In the genomic region with DNA sequence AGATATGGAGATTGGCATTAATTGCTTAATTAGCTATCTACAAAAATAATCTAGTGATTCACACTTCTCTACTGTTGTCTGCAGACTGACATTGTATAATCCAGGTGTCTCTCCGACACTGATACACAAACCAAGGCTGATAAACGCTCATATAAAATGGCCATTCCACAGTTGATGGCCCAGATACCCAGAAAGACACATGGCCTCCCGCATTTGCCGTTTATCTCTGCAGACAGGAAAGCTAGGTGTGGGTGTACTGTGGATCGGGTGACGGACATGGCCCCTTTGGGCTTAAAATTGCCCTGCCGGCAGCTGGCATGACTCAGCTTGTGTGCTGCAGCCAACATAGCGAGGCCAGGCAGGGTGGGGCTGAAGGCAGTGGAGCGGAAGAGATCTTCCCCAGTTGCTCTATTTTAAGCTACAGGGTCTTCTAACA, we compare ENCODE assay signal across 1 cellular context.
TF ChIP-seq lines count a peak whose summit lies in the region.

No MANE protein-coding gene starts in this region.

TF ChIP-seq in HEK293, 187 proteins besides CTCF, POLR2A, EP300 and RAD21 (continued from another document and continues in another):
- TF ChIP-seq BCL6B (tag by site-specific recombination; IDR thresholded peaks at IDR 0.05): no peak
- no peak for TF ChIP-seq SALL2 (tag by site-specific recombination; IDR thresholded peaks at IDR 0.05; ENCODE audit: borderline replicate concordance)
- TF ChIP-seq, protein P1, sequence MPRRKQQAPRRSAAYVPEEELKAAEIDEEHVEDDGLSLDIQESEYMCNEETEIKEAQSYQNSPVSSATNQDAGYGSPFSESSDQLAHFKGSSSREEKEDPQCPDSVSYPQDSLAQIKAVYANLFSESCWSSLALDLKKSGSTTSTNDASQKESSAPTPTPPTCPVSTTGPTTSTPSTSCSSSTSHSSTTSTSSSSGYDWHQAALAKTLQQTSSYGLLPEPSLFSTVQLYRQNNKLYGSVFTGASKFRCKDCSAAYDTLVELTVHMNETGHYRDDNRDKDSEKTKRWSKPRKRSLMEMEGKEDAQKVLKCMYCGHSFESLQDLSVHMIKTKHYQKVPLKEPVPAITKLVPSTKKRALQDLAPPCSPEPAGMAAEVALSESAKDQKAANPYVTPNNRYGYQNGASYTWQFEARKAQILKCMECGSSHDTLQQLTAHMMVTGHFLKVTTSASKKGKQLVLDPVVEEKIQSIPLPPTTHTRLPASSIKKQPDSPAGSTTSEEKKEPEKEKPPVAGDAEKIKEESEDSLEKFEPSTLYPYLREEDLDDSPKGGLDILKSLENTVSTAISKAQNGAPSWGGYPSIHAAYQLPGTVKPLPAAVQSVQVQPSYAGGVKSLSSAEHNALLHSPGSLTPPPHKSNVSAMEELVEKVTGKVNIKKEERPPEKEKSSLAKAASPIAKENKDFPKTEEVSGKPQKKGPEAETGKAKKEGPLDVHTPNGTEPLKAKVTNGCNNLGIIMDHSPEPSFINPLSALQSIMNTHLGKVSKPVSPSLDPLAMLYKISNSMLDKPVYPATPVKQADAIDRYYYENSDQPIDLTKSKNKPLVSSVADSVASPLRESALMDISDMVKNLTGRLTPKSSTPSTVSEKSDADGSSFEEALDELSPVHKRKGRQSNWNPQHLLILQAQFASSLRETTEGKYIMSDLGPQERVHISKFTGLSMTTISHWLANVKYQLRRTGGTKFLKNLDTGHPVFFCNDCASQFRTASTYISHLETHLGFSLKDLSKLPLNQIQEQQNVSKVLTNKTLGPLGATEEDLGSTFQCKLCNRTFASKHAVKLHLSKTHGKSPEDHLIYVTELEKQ (tag by site-specific recombination; IDR thresholded peaks at IDR 0.05; ENCODE audit: borderline replicate concordance): no peak; the same call in 1 of the 2 replicates
- TF ChIP-seq ZNF184 (tag by site-specific recombination; IDR thresholded peaks at IDR 0.05): no peak
- TF ChIP-seq SP3 (tag by site-specific recombination; IDR thresholded peaks at IDR 0.05): no peak
- TF ChIP-seq ZFP69B (tag by site-specific recombination; IDR thresholded peaks at IDR 0.05): no peak
- 0 out of 2 replicates have a peak, but pooled peaks have one; percentile 25 for TF ChIP-seq INSM2 (tag by site-specific recombination; IDR thresholded peaks at IDR 0.05)
- peak; percentile 88 for TF ChIP-seq ZNF600 (tag by site-specific recombination; IDR thresholded peaks at IDR 0.05)
- no peak for TF ChIP-seq PBX3 (CRISPR knock-in tag; IDR thresholded peaks at IDR 0.05)
- TF ChIP-seq ZNF146 (tag by site-specific recombination; IDR thresholded peaks at IDR 0.05): no peak
- TF ChIP-seq SP2 (tag by site-specific recombination; IDR thresholded peaks at IDR 0.05): no peak
- TF ChIP-seq, protein P2, sequence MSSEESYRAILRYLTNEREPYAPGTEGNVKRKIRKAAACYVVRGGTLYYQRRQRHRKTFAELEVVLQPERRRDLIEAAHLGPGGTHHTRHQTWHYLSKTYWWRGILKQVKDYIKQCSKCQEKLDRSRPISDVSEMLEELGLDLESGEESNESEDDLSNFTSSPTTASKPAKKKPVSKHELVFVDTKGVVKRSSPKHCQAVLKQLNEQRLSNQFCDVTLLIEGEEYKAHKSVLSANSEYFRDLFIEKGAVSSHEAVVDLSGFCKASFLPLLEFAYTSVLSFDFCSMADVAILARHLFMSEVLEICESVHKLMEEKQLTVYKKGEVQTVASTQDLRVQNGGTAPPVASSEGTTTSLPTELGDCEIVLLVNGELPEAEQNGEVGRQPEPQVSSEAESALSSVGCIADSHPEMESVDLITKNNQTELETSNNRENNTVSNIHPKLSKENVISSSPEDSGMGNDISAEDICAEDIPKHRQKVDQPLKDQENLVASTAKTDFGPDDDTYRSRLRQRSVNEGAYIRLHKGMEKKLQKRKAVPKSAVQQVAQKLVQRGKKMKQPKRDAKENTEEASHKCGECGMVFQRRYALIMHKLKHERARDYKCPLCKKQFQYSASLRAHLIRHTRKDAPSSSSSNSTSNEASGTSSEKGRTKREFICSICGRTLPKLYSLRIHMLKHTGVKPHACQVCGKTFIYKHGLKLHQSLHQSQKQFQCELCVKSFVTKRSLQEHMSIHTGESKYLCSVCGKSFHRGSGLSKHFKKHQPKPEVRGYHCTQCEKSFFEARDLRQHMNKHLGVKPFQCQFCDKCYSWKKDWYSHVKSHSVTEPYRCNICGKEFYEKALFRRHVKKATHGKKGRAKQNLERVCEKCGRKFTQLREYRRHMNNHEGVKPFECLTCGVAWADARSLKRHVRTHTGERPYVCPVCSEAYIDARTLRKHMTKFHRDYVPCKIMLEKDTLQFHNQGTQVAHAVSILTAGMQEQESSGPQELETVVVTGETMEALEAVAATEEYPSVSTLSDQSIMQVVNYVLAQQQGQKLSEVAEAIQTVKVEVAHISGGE (tag by site-specific recombination; conservative IDR thresholded peaks at IDR 0.05; ENCODE audit: low read depth): no peak
- TF ChIP-seq ZNF132 (tag by site-specific recombination; IDR thresholded peaks at IDR 0.05; ENCODE audit: borderline replicate concordance): no peak
- no peak for TF ChIP-seq ZNF830 (tag by site-specific recombination; IDR thresholded peaks at IDR 0.05; ENCODE audit: low read depth)
- TF ChIP-seq GLIS1 (tag by site-specific recombination; IDR thresholded peaks at IDR 0.05): peak; percentile 72
- TF ChIP-seq ZNF223 (tag by site-specific recombination; IDR thresholded peaks at IDR 0.05): no peak
- no peak for TF ChIP-seq ZIC2 (tag by site-specific recombination; IDR thresholded peaks at IDR 0.05)
- TF ChIP-seq, protein P3, sequence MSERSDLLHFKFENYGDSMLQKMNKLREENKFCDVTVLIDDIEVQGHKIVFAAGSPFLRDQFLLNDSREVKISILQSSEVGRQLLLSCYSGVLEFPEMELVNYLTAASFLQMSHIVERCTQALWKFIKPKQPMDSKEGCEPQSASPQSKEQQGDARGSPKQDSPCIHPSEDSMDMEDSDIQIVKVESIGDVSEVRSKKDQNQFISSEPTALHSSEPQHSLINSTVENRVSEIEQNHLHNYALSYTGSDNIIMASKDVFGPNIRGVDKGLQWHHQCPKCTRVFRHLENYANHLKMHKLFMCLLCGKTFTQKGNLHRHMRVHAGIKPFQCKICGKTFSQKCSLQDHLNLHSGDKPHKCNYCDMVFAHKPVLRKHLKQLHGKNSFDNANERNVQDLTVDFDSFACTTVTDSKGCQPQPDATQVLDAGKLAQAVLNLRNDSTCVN (tag by site-specific recombination; optimal IDR thresholded peaks at IDR 0.05): no peak
- TF ChIP-seq ZFP3 (tag by site-specific recombination; IDR thresholded peaks at IDR 0.05; ENCODE audit: low read depth): no peak
- TF ChIP-seq, protein P4, sequence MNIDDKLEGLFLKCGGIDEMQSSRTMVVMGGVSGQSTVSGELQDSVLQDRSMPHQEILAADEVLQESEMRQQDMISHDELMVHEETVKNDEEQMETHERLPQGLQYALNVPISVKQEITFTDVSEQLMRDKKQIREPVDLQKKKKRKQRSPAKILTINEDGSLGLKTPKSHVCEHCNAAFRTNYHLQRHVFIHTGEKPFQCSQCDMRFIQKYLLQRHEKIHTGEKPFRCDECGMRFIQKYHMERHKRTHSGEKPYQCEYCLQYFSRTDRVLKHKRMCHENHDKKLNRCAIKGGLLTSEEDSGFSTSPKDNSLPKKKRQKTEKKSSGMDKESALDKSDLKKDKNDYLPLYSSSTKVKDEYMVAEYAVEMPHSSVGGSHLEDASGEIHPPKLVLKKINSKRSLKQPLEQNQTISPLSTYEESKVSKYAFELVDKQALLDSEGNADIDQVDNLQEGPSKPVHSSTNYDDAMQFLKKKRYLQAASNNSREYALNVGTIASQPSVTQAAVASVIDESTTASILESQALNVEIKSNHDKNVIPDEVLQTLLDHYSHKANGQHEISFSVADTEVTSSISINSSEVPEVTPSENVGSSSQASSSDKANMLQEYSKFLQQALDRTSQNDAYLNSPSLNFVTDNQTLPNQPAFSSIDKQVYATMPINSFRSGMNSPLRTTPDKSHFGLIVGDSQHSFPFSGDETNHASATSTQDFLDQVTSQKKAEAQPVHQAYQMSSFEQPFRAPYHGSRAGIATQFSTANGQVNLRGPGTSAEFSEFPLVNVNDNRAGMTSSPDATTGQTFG (tag by site-specific recombination; IDR thresholded peaks at IDR 0.05; ENCODE audit: borderline replicate concordance): no peak
- TF ChIP-seq ZNF664 (tag by site-specific recombination; IDR thresholded peaks at IDR 0.05): no peak
- no peak for TF ChIP-seq ZNF138 (tag by site-specific recombination; IDR thresholded peaks at IDR 0.05; ENCODE audit: borderline replicate concordance)
- TF ChIP-seq ZNF837 (tag by site-specific recombination; IDR thresholded peaks at IDR 0.05): no peak
- TF ChIP-seq ZNF366 (tag by site-specific recombination; conservative IDR thresholded peaks at IDR 0.05): peak; percentile 76
- TF ChIP-seq ZBTB10 (tag by site-specific recombination; IDR thresholded peaks at IDR 0.05): no peak; the same call in 1 of the 2 replicates
- TF ChIP-seq ZNF202 (tag by site-specific recombination; IDR thresholded peaks at IDR 0.05; ENCODE audit: borderline replicate concordance): no peak
- no peak for TF ChIP-seq GFI1B (tag by site-specific recombination; IDR thresholded peaks at IDR 0.05)
- no peak for TF ChIP-seq REPIN1 (tag by site-specific recombination; IDR thresholded peaks at IDR 0.05; ENCODE audit: low read depth)
- TF ChIP-seq ZNF776 (tag by site-specific recombination; IDR thresholded peaks at IDR 0.05; ENCODE audit: borderline replicate concordance): no peak
- TF ChIP-seq, protein P5, sequence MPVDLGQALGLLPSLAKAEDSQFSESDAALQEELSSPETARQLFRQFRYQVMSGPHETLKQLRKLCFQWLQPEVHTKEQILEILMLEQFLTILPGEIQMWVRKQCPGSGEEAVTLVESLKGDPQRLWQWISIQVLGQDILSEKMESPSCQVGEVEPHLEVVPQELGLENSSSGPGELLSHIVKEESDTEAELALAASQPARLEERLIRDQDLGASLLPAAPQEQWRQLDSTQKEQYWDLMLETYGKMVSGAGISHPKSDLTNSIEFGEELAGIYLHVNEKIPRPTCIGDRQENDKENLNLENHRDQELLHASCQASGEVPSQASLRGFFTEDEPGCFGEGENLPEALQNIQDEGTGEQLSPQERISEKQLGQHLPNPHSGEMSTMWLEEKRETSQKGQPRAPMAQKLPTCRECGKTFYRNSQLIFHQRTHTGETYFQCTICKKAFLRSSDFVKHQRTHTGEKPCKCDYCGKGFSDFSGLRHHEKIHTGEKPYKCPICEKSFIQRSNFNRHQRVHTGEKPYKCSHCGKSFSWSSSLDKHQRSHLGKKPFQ (tag by site-specific recombination; IDR thresholded peaks at IDR 0.05): no peak
- no peak for TF ChIP-seq TRIM28 (IDR thresholded peaks at IDR 0.05; ENCODE audit: borderline replicate concordance, low read length)
- no peak for TF ChIP-seq ZNF777 (tag by site-specific recombination; IDR thresholded peaks at IDR 0.05; ENCODE audit: borderline replicate concordance)
- peak; percentile 54; the same call in 1 of the 2 replicates for TF ChIP-seq ZBTB17 (tag by site-specific recombination; IDR thresholded peaks at IDR 0.05)
- TF ChIP-seq ZNF48 (tag by site-specific recombination; IDR thresholded peaks at IDR 0.05): no peak
